ENCODE assay signal across 10 cellular contexts in genomic region chr2:170713280-170714155, GRCh38. TPM values are rescaled to one million over a fixed set of nuclear protein-coding genes. Genes with fewer than 3 reads are reported as not detected.
DNase-seq lines count a peak whose midpoint lies in the region; ATAC-seq, FAIRE-seq and TF ChIP-seq lines count a peak whose summit lies in the region.
"Had no signal": no experiment of that assay in that cellular context is flagged by ENCODE, and none has a peak within 500 bp of the region (broad histone marks: within the 10 kb centered on the region; RNA-seq: fewer than 3 reads in every experiment).

No MANE protein-coding gene starts in this region.

- no peak for FAIRE-seq in A549 (lab: Jason Lieb, UNC)
- FAIRE-seq: G401.6 had no signal

- no peak for TF ChIP-seq CTCF in A549 (IDR thresholded peaks at IDR 0.05)
- no peak for TF ChIP-seq CTCF in colonic mucosa (IDR thresholded peaks at IDR 0.05)

- H3K9me3 Mint-ChIP-seq in naive thymus-derived CD4-positive, alpha-beta T cell = peaks cover 0 to 5% (median 0%) of the 10 kb centered on the region in 11 donors

- no peaks in the 10 kb centered on the region for H3K9me2 ChIP-seq in GM23248 (ENCODE audit: insufficient read depth)

- no peak for ATAC-seq in A549
- ATAC-seq in naive thymus-derived CD4-positive, alpha-beta T cell = peak; percentile 33
- no peak for ATAC-seq in HG02938 (IDR thresholded peaks at IDR 0.05; ENCODE audit: unreplicated experiment)

- H3K27ac ChIP-seq in A549 (no peak overlapping the region), HUES48 (ENCODE audit: low read depth, low read length) (peak overlapping the region; percentile 63), colonic mucosa (no peak overlapping the region), GM23248 (no peak overlapping the region)
- no peak overlapping the region for H3K27ac ChIP-seq in naive thymus-derived CD4-positive, alpha-beta T cell (ENCODE audit: low read depth, low read length)

- no peak for TF ChIP-seq EP300 in A549 (IDR thresholded peaks at IDR 0.05)

- no peak overlapping the region; the same call in 2 of the 3 replicates for H3K4me3 ChIP-seq in A549
- peak overlapping the region; percentile 56; the same call in 1 of the 2 replicates for H3K4me3 ChIP-seq in HUES48 (ENCODE audit: low read depth, low read length)
- peak overlapping the region; percentile 50 for H3K4me3 ChIP-seq in colonic mucosa
- peak overlapping the region; percentile 20 for H3K4me3 ChIP-seq in naive thymus-derived CD4-positive, alpha-beta T cell (ENCODE audit: low read length)
- H3K4me3 ChIP-seq in GM23248 = no peak overlapping the region

- no peaks in the 10 kb centered on the region for H3K79me2 ChIP-seq in GM23248 (ENCODE audit: insufficient read depth)

- no peaks in the 10 kb centered on the region for H3K9me3 ChIP-seq in A549
- H3K9me3 ChIP-seq in HUES48 (ENCODE audit: control insufficient read depth, insufficient read depth, low read length) = no peaks in the 10 kb centered on the region
- no peaks in the 10 kb centered on the region for H3K9me3 ChIP-seq in colonic mucosa
- no peaks in the 10 kb centered on the region for H3K9me3 ChIP-seq in naive thymus-derived CD4-positive, alpha-beta T cell (ENCODE audit: control insufficient read depth in 2 of 3, low read length in 3 of 3)
- H3K9me3 ChIP-seq in GM23248 (ENCODE audit: low read depth) = no peaks in the 10 kb centered on the region

- peaks cover 0 to 5% (median 0%) of the 10 kb centered on the region in 5 donors for H3K36me3 Mint-ChIP-seq in naive thymus-derived CD4-positive, alpha-beta T cell

- H3K27me3 Mint-ChIP-seq in naive thymus-derived CD4-positive, alpha-beta T cell = peaks cover 68 to 79% (median 70%) of the 10 kb centered on the region in 5 donors

- CTCF ChIA-PET in A549 (lab: Yijun Ruan, JAX) = interaction anchor here (1.4 kb wide), 1 partner anchor 100 kb away, joined by 3 read pairs; no protein-coding TSS in a partner anchor
- CTCF ChIA-PET in naive thymus-derived CD4-positive, alpha-beta T cell (lab: Charles Lee) = interaction anchor here (0.7 kb wide), 2 partner anchors 7 to 120 kb away, joined by 3 read pairs; no protein-coding TSS in a partner anchor

- POLR2A ChIA-PET in A549 (lab: Yijun Ruan, JAX) = no interaction called here
- POLR2A ChIA-PET in naive thymus-derived CD4-positive, alpha-beta T cell (lab: Charles Lee) = no interaction called here

- H4K20me1 ChIP-seq in GM23248 (ENCODE audit: insufficient read depth) = no peaks in the 10 kb centered on the region

- WGBS in A549 (ENCODE audit: missing lambda C conversion rate) = 92% methylated on average over 54 of the region's 81 CpGs
- 61 to 70% methylated on average over 50 to 79 of the region's 81 CpGs for WGBS in GM23248 (ENCODE audit: low coverage in 1 of 2, low lambda C conversion rate in 2 of 2, missing lambda C conversion rate in 2 of 2), 2 experiments

- TF ChIP-seq POLR2A in A549 (IDR thresholded peaks at IDR 0.05; ENCODE audit: low read length) = no peak

- peak overlapping the region; percentile 91; the same call in 2 of the 3 replicates for H3K4me2 ChIP-seq in A549
- no peak overlapping the region for H3K4me2 ChIP-seq in GM23248 (ENCODE audit: unreplicated experiment)

- in situ Hi-C loops in GM23248 (cut with MboI) = no loop called here

- no peak overlapping the region for H3K9ac ChIP-seq in HUES48 (ENCODE audit: low read depth, low read length)
- peak overlapping the region in 1 of 2 donors; percentile 40 for H3K9ac ChIP-seq in colonic mucosa (ENCODE audit: low read depth in 2 of 2, low read length in 2 of 2)
- no peak overlapping the region for H3K9ac ChIP-seq in GM23248

- H3K36me3 ChIP-seq in HUES48 (ENCODE audit: control insufficient read depth, insufficient read depth, low read length) = no peaks in the 10 kb centered on the region
- H3K36me3 ChIP-seq in colonic mucosa = no peaks in the 10 kb centered on the region
- H3K36me3 ChIP-seq in naive thymus-derived CD4-positive, alpha-beta T cell (ENCODE audit: control insufficient read depth in 2 of 3, insufficient read depth in 3 of 3, low read length in 3 of 3) = no peaks in the 10 kb centered on the region
- H3K36me3 ChIP-seq in GM23248 (ENCODE audit: low read depth) = no peaks in the 10 kb centered on the region

- no peak for TF ChIP-seq RAD21 in A549 (conservative IDR thresholded peaks at IDR 0.05 in 1 of 2, IDR thresholded peaks at IDR 0.05 in 1 of 2)

- no peak overlapping the region for H2AFZ ChIP-seq in GM23248

- H3K4me1 ChIP-seq in A549 (peaks cover 11% of the 10 kb centered on the region; the same call in 2 of the 3 replicates), HUES48 (ENCODE audit: control insufficient read depth, insufficient read depth, low read length) (peaks cover 43% of the 10 kb centered on the region), colonic mucosa (peaks cover 12% of the 10 kb centered on the region), GM23248 (ENCODE audit: insufficient read depth) (no peaks in the 10 kb centered on the region)
- H3K4me1 ChIP-seq in naive thymus-derived CD4-positive, alpha-beta T cell (ENCODE audit: control insufficient read depth in 2 of 2, insufficient read depth in 2 of 2, low read length in 2 of 2) = peaks cover 0 to 39% of the 10 kb centered on the region in 2 donors

- H3F3A ChIP-seq in GM23248 (ENCODE audit: insufficient read depth) = no peaks in the 10 kb centered on the region

- peaks cover 100% of the 10 kb centered on the region for H3K27me3 ChIP-seq in HUES48 (ENCODE audit: control insufficient read depth, insufficient read depth, low read length)
- peaks cover 59% of the 10 kb centered on the region for H3K27me3 ChIP-seq in colonic mucosa
- H3K27me3 ChIP-seq in naive thymus-derived CD4-positive, alpha-beta T cell (ENCODE audit: control insufficient read depth in 2 of 2, insufficient read depth in 2 of 2, low read length in 2 of 2) = peaks cover 4 to 31% of the 10 kb centered on the region in 2 donors
- peaks cover 83% of the 10 kb centered on the region for H3K27me3 ChIP-seq in GM23248 (replicated peaks; ENCODE audit: insufficient read depth)

- intact Hi-C loops in colonic mucosa (cut with DNase I) = loop anchor here (5.0 kb wide), 1 partner anchor 59 kb away; the partner anchor contains the start of gene ERICH2
- intact Hi-C loops in naive thymus-derived CD4-positive, alpha-beta T cell (cut with micrococcal nuclease) = loop anchor here (2.0 to 10.0 kb wide), 6 partner anchors 57 to 1371 kb away; partner anchors contain the start of genes DLX1 (in 1 of the 2) and ERICH2 (in 1 of the 2)

- H3K27ac Mint-ChIP-seq in naive thymus-derived CD4-positive, alpha-beta T cell = peak overlapping the region in 1 of 9 donors; percentile 23

- DNase-seq in A549 (ENCODE audit: low read depth in 1 of 2, low spot score in 1 of 2) = no peak
- DNase-seq in colonic mucosa = peak; percentile 20
- DNase-seq in naive thymus-derived CD4-positive, alpha-beta T cell = peak in 7 of 9 donors; percentile 5 to 42 (median 20)
- no peak for DNase-seq in GM23248
- no peak for DNase-seq in NAMALWA (ENCODE audit: low spot score)
- DNase-seq in ureter (ENCODE audit: low spot score) = no peak

- H3K4me1 Mint-ChIP-seq in naive thymus-derived CD4-positive, alpha-beta T cell = peaks cover 18 to 55% (median 36%) of the 10 kb centered on the region in 7 donors

- H3K4me3 Mint-ChIP-seq in naive thymus-derived CD4-positive, alpha-beta T cell = peak overlapping the region; percentile 46 to 99 (median 78)

TF ChIP-seq in A549, 52 proteins besides CTCF, POLR2A, EP300 and RAD21 (continues in another document):
- TF ChIP-seq ZNF302 (CRISPR knock-in tag; IDR thresholded peaks at IDR 0.05) (no peak), ZFP36 (IDR thresholded peaks at IDR 0.05; ENCODE audit: borderline replicate concordance, partially characterized antibody) (no peak), CHD4 (IDR thresholded peaks at IDR 0.05; ENCODE audit: borderline replicate concordance) (no peak), HOXA7 (CRISPR knock-in tag; IDR thresholded peaks at IDR 0.05) (no peak), NR3C1 (IDR thresholded peaks at IDR 0.05) (no peak), ZC3H11A (IDR thresholded peaks at IDR 0.05) (no peak), SREBF2 (IDR thresholded peaks at IDR 0.05) (no peak), HOXB13 (CRISPR knock-in tag; IDR thresholded peaks at IDR 0.05; ENCODE audit: low read depth) (no peak), TFCP2L1 (CRISPR knock-in tag; IDR thresholded peaks at IDR 0.05) (no peak), CEBPB (IDR thresholded peaks at IDR 0.05) (no peak)
- TF ChIP-seq, protein P1, sequence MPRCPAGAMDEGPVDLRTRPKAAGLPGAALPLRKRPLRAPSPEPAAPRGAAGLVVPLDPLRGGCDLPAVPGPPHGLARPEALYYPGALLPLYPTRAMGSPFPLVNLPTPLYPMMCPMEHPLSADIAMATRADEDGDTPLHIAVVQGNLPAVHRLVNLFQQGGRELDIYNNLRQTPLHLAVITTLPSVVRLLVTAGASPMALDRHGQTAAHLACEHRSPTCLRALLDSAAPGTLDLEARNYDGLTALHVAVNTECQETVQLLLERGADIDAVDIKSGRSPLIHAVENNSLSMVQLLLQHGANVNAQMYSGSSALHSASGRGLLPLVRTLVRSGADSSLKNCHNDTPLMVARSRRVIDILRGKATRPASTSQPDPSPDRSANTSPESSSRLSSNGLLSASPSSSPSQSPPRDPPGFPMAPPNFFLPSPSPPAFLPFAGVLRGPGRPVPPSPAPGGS (IDR thresholded peaks at IDR 0.05) = no peak

RNA-seq across cellular contexts. Expression of gene SP5, which starts 1.6 kb away (rescaled TPM):
- not detected in 2 replicates for polyA plus RNA-seq in A549 (2011; rRNA removed)
- polyA plus RNA-seq in A549 (2012; cell fraction: cytosol; rRNA removed) = 0.03 TPM in 1 of 2 replicates, not detected in the other
- polyA plus RNA-seq in A549 (2012; cell fraction: nucleus; rRNA removed) = 0.04 TPM in 1 of 2 replicates, not detected in the other
- polyA plus RNA-seq in A549 (2017; fragmentation: RNase III; extraction: RNeasy Plus Mini Kit Qiagen cat#74134 plus additional on column Dnase treatment) = not detected in 3 replicates
- not detected in 2 replicates for polyA minus RNA-seq in A549 (2011; rRNA and poly(A)+ RNA removed)
- 1 to 10 TPM; 1.2 to 3.5 TPM for total RNA-seq in colonic mucosa
- total RNA-seq in naive thymus-derived CD4-positive, alpha-beta T cell = not detected
- not detected for polyA plus RNA-seq in naive thymus-derived CD4-positive, alpha-beta T cell
- total RNA-seq in GM23248 (2014; rRNA removed; shearing (Covaris generic)) = not detected in 2 replicates
- polyA plus RNA-seq in GM23248 (2016; fragmentation: Nextera tagmentation; extraction: Ambion mirVana) = not detected in 2 replicates
- 2.3 TPM for total RNA-seq in ureter
- total RNA-seq: H4 had no signal

RNA-seq across cellular contexts. Expression of gene ERICH2, which starts 56.7 kb away (rescaled TPM):
- not detected in 2 replicates for polyA plus RNA-seq in A549 (2011; rRNA removed)
- polyA plus RNA-seq in A549 (2012; cell fraction: cytosol; rRNA removed) = not detected in 2 replicates
- polyA plus RNA-seq in A549 (2012; cell fraction: nucleus; rRNA removed) = not detected in 2 replicates
- polyA plus RNA-seq in A549 (2017; fragmentation: RNase III; extraction: RNeasy Plus Mini Kit Qiagen cat#74134 plus additional on column Dnase treatment) = not detected in 3 replicates
- not detected in 2 replicates for polyA minus RNA-seq in A549 (2011; rRNA and poly(A)+ RNA removed)
- not detected for total RNA-seq in colonic mucosa
- total RNA-seq in naive thymus-derived CD4-positive, alpha-beta T cell = not detected
- polyA plus RNA-seq in naive thymus-derived CD4-positive, alpha-beta T cell = not detected
- total RNA-seq in GM23248 (2014; rRNA removed; shearing (Covaris generic)) = not detected in 2 replicates
- polyA plus RNA-seq in GM23248 (2016; fragmentation: Nextera tagmentation; extraction: Ambion mirVana) = not detected in 2 replicates
- total RNA-seq in ureter = 1.4 TPM

Comparison
In these comparisons a context has a peak if more than half of its experiments do, and no peak if none do; other contexts are left out.
1. DNase-seq: peak in colonic mucosa (single experiment) and naive thymus-derived CD4-positive, alpha-beta T cell (7 of 9); none in A549 (0 of 2), GM23248 (single experiment), NAMALWA (single experiment) and ureter (single experiment).
2. H3K4me3 ChIP-seq: peak in HUES48 (single experiment), colonic mucosa (single experiment) and naive thymus-derived CD4-positive, alpha-beta T cell (single experiment); none in A549 (single experiment) and GM23248 (single experiment).